Comparison of ENCODE assay signal across 1 cellular context in genomic region chr1:224503161-224504118, GRCh38.
A peak's percentile ranks its signal among the peaks of the same experiment; 100 is the strongest.
TF ChIP-seq lines count a peak whose summit lies in the region.

No MANE protein-coding gene starts in this region.

TF ChIP-seq in GM12878, 131 proteins besides CTCF, POLR2A, EP300 and RAD21 (continued from another document and continues in another):
- TF ChIP-seq MLLT1 (IDR thresholded peaks at IDR 0.05): 0 out of 2 replicates have a peak, but pooled peaks have one; percentile 21
- TF ChIP-seq ZBTB40 (IDR thresholded peaks at IDR 0.05; ENCODE audit: borderline replicate concordance): no peak
- TF ChIP-seq SP1 (IDR thresholded peaks at IDR 0.05; ENCODE audit: low read depth, low read length): no peak
- no peak for TF ChIP-seq YBX1 (IDR thresholded peaks at IDR 0.05)
- no peak for TF ChIP-seq SREBF2 (IDR thresholded peaks at IDR 0.05; ENCODE audit: low read length)
- TF ChIP-seq NRF1 (conservative IDR thresholded peaks at IDR 0.05; ENCODE audit: low read depth, low read length): no peak
- peak; percentile 65; the same call in 1 of the 2 replicates for TF ChIP-seq DPF2 (IDR thresholded peaks at IDR 0.05)
- TF ChIP-seq CHD2 (IDR thresholded peaks at IDR 0.05; ENCODE audit: borderline replicate concordance, low read depth, low read length): peak; percentile 12; the same call in 1 of the 2 replicates
- TF ChIP-seq SMARCA5 (IDR thresholded peaks at IDR 0.05): peak; percentile 66; the same call in 1 of the 2 replicates
- TF ChIP-seq CUX1 (IDR thresholded peaks at IDR 0.05; ENCODE audit: insufficient replicate concordance, low read depth, low read length): no peak
- TF ChIP-seq ZNF384 (IDR thresholded peaks at IDR 0.05; ENCODE audit: borderline replicate concordance, low read depth, low read length): no peak
- TF ChIP-seq HSF1 (IDR thresholded peaks at IDR 0.05; ENCODE audit: low read depth, low read length): no peak
- no peak for TF ChIP-seq TCF7 (IDR thresholded peaks at IDR 0.05; ENCODE audit: borderline replicate concordance)
- TF ChIP-seq PKNOX1 (IDR thresholded peaks at IDR 0.05): peak; percentile 52
- TF ChIP-seq IKZF2 (IDR thresholded peaks at IDR 0.05): peak; percentile 79 to 83
- no peak for TF ChIP-seq PRDM15 (CRISPR knock-in tag; IDR thresholded peaks at IDR 0.05)
- no peak for TF ChIP-seq ZNF207 (IDR thresholded peaks at IDR 0.05; ENCODE audit: borderline replicate concordance)
- TF ChIP-seq ESRRA (IDR thresholded peaks at IDR 0.05; ENCODE audit: low read length): no peak
- TF ChIP-seq MXI1 (IDR thresholded peaks at IDR 0.05; ENCODE audit: low read depth, low read length): no peak
- TF ChIP-seq BACH1 (IDR thresholded peaks at IDR 0.05; ENCODE audit: borderline replicate concordance): no peak
- TF ChIP-seq RELB (IDR thresholded peaks at IDR 0.05; ENCODE audit: low read depth): peak; percentile 52; the same call in 1 of the 2 replicates
- no peak for TF ChIP-seq BMI1 (IDR thresholded peaks at IDR 0.05; ENCODE audit: borderline replicate concordance)
- TF ChIP-seq RUNX3 (IDR thresholded peaks at IDR 0.05; ENCODE audit: low read length): peak; percentile 46; the same call in 1 of the 2 replicates
- TF ChIP-seq KAT2A (conservative IDR thresholded peaks at IDR 0.05; ENCODE audit: control insufficient read depth, low read depth, low read length): no peak
- no peak for TF ChIP-seq YY1 (IDR thresholded peaks at IDR 0.05; ENCODE audit: low read depth, low read length)
- no peak for TF ChIP-seq RAD51 (IDR thresholded peaks at IDR 0.05)
- no peak for TF ChIP-seq POU2F2 (IDR thresholded peaks at IDR 0.05; ENCODE audit: borderline replicate concordance, low read depth, low read length)
- no peak for TF ChIP-seq ZZZ3 (IDR thresholded peaks at IDR 0.05; ENCODE audit: control insufficient read depth, insufficient read length, low read depth)
- TF ChIP-seq RELA (IDR thresholded peaks at IDR 0.05; ENCODE audit: borderline replicate concordance, partially characterized antibody): no peak
- TF ChIP-seq ZBED1 (IDR thresholded peaks at IDR 0.05; ENCODE audit: borderline replicate concordance): no peak; the same call in 1 of the 2 replicates
- TF ChIP-seq IRF5 (IDR thresholded peaks at IDR 0.05; ENCODE audit: borderline replicate concordance): no peak
- no peak for TF ChIP-seq MEF2A (IDR thresholded peaks at IDR 0.05; ENCODE audit: insufficient read depth, low read depth, low read length)
- TF ChIP-seq USF1 (IDR thresholded peaks at IDR 0.05; ENCODE audit: borderline replicate concordance, extremely low read length, insufficient read depth, low read depth, low read length): no peak
- TF ChIP-seq RFX5 (IDR thresholded peaks at IDR 0.05; ENCODE audit: low read depth, low read length): no peak
- no peak for TF ChIP-seq MYB (IDR thresholded peaks at IDR 0.05; ENCODE audit: borderline replicate concordance, low read depth, low read length)
- no peak for TF ChIP-seq ZNF274 (IDR thresholded peaks at IDR 0.05; ENCODE audit: insufficient read depth, insufficient read length)
- no peak; the same call in 1 of the 2 replicates for TF ChIP-seq MTA3 (IDR thresholded peaks at IDR 0.05; ENCODE audit: borderline replicate concordance, low read length)
